In genomic region chr9:33164138-33164809, GRCh38 we compare ENCODE assay signal across 8 cellular contexts. TPM values are rescaled to one million over a fixed set of nuclear protein-coding genes. Genes with fewer than 3 reads are reported as not detected.
A peak's percentile ranks its signal among the peaks of the same experiment; 100 is the strongest.
DNase-seq lines count a peak whose midpoint lies in the region; ATAC-seq and TF ChIP-seq lines count a peak whose summit lies in the region.

No MANE protein-coding gene starts in this region.

- peak overlapping the region; percentile 96 for H3K4me3 Mint-ChIP-seq in MCF 10A (ENCODE audit: unreplicated experiment)

- H3K4me3 ChIP-seq in muscle layer of duodenum (ENCODE audit: low read depth in 1 of 2, low read length in 2 of 2) = peak overlapping the region; percentile 24 to 84

- H3K4me1 Mint-ChIP-seq in MCF 10A (ENCODE audit: insufficient read depth, unreplicated experiment) = peaks cover 61% of the 10 kb centered on the region

- no peak for TF ChIP-seq CTCF in MCF 10A (IDR thresholded peaks at IDR 0.05; ENCODE audit: unreplicated experiment)

- peaks cover 27% of the 10 kb centered on the region for H3K36me3 Mint-ChIP-seq in MCF 10A (ENCODE audit: insufficient read depth, unreplicated experiment)

- H3K27ac Mint-ChIP-seq in MCF 10A (ENCODE audit: low read depth, unreplicated experiment) = peak overlapping the region; percentile 89

- H3K36me3 ChIP-seq in muscle layer of duodenum (ENCODE audit: control insufficient read depth in 1 of 2, insufficient read depth in 2 of 2, low read length in 2 of 2) = peaks cover 0 to 9% of the 10 kb centered on the region in 2 donors

- POLR2A ChIA-PET in MCF 10A (lab: Yijun Ruan, JAX) = interaction anchor here (0.6 to 12.0 kb wide), 16 partner anchors 8 to 1016 kb away, joined by 3 to 242 read pairs (median 48); partner anchors contain the start of genes BAG1, CHMP5, DNAJA1 and SMU1

- intact Hi-C loops in MCF 10A (cut with micrococcal nuclease) = loop anchor here (2.0 kb wide), 1 partner anchor 61 kb away; no protein-coding TSS in a partner anchor

- H3K27me3 Mint-ChIP-seq in MCF 10A (ENCODE audit: insufficient read depth, unreplicated experiment) = no peaks in the 10 kb centered on the region

- H3K4me1 ChIP-seq in muscle layer of duodenum (ENCODE audit: control insufficient read depth in 1 of 2, insufficient read depth in 2 of 2, low read length in 2 of 2) = peaks cover 48 to 73% of the 10 kb centered on the region in 2 donors

- ATAC-seq in HG03460 (IDR thresholded peaks at IDR 0.05; ENCODE audit: unreplicated experiment) (peak; percentile 26), HG03442 (IDR thresholded peaks at IDR 0.05; ENCODE audit: unreplicated experiment) (no peak)

- BruUV-seq in MCF 10A (replicated peaks; lab: Mats Ljungman, UMichigan) = no TSS peak

- peak overlapping the region; percentile 88 for H3K27ac ChIP-seq in muscle layer of duodenum (ENCODE audit: low read length)

- CTCF ChIA-PET in MCF 10A (lab: Yijun Ruan, JAX) = interaction anchor here (1.6 kb wide), 1 partner anchor 68 kb away, joined by 3 read pairs; no protein-coding TSS in a partner anchor

- no peaks in the 10 kb centered on the region for H3K9me3 Mint-ChIP-seq in MCF 10A (ENCODE audit: unreplicated experiment)

- no peaks in the 10 kb centered on the region for H3K9me3 ChIP-seq in muscle layer of duodenum (ENCODE audit: control insufficient read depth in 1 of 2, low read length in 2 of 2)

- H3K27me3 ChIP-seq in muscle layer of duodenum (ENCODE audit: low read depth, low read length) = no peaks in the 10 kb centered on the region

- DNase-seq in activated effector memory CD4-positive, alpha-beta T cell treated with anti-CD3 and anti-CD28 coated beads, Interleukin-2, amount 50 U/mL, for 16 hours = peak; percentile 65
- no peak for DNase-seq in activated effector memory CD4-positive, alpha-beta T cell treated with Interleukin-2 at 50 U/mL for 16 hours
- DNase-seq in MCF 10A (ENCODE audit: unreplicated experiment) = no peak
- DNase-seq in NCI-H2171 treated with DMSO at 0.1 percent for 48 hours (lab: John Stamatoyannopoulos, UW) = no peak
- no peak for DNase-seq in NCI-H146 (lab: John Stamatoyannopoulos, UW)

RNA-seq across cellular contexts. Expression of gene B4GALT1, which starts 2.9 kb away (rescaled TPM):
- total RNA-seq in MCF 10A (2022) = 155 and 184 TPM in 2 replicates
